In genomic region chr10:123180691-123181090, GRCh38 we compare ENCODE assay signal across 41 cellular contexts. TPM values are rescaled to one million over a fixed set of nuclear protein-coding genes. Genes with fewer than 3 reads are reported as not detected.
"Had no signal": no experiment of that assay in that cellular context is flagged by ENCODE, and none has a peak within 500 bp of the region (broad histone marks: within the 10 kb centered on the region; RNA-seq: fewer than 3 reads in every experiment).

No MANE protein-coding gene starts in this region.

- H3K4me3 ChIP-seq: ascending aorta, breast epithelium, coronary artery, dorsolateral prefrontal cortex, esophagus squamous epithelium, gastroesophageal sphincter, heart right ventricle had no signal

- H3K4me1 ChIP-seq: ascending aorta, breast epithelium, esophagus squamous epithelium, gastroesophageal sphincter, heart right ventricle had no signal

- H3K27me3 ChIP-seq: ascending aorta, breast epithelium, dorsolateral prefrontal cortex, esophagus squamous epithelium, gastroesophageal sphincter, heart right ventricle had no signal

- H3K27ac Mint-ChIP-seq: activated CD4-positive, alpha-beta memory T cell treated with anti-CD3 and anti-CD28 coated beads for 36 hours; activated CD4-positive, alpha-beta T cell treated with anti-CD3 and anti-CD28 coated beads for 36 hours; activated CD4-positive, alpha-beta T cell treated with anti-CD3 and anti-CD28 coated beads, Interleukin-2, amount 10 ng/mL, durations not matched to agents 24 days and 14 days; activated CD8-positive, alpha-beta memory T cell treated with anti-CD3 and anti-CD28 coated beads, Interleukin-2, amount 10 ng/mL, durations not matched to agents 7 days and 5 days; activated CD8-positive, alpha-beta T cell treated with anti-CD3 and anti-CD28 coated beads, Interleukin-2, amount 10 ng/mL, durations not matched to agents 7 days and 5 days; activated naive CD4-positive, alpha-beta T cell treated with anti-CD3 and anti-CD28 coated beads, Interleukin-2, amount 10 ng/mL, durations not matched to agents 7 days and 5 days; activated naive CD4-positive, alpha-beta T cell treated with anti-CD3 and anti-CD28 coated beads, Interleukin-2, amount 50 U/mL, for 72 hours; activated naive CD8-positive, alpha-beta T cell treated with anti-CD3 and anti-CD28 coated beads, Interleukin-2, amount 10 ng/mL, durations not matched to agents 7 days and 5 days; activated T-helper 1 cell treated with anti-CD3 and anti-CD28 coated beads, Interleukin-12 subunit alpha, Interleukin-12 subunit beta, Interleukin-2, Interleukin-4 antibody, amounts not matched to agents 30 ng/mL and 10 ng/mL and 1 ng/mL, durations not matched to agents 14 hours and 24 hours and 36 hours; activated T-helper 2 cell treated with anti-CD3 and anti-CD28 coated beads, Interferon-gamma antibody, Interleukin-2, Interleukin-4, amounts not matched to agents 10 μg/mL and 5 μg/mL and 100 μg/mL, durations not matched to agents 14 hours and 24 hours and 36 hours; brain; dendritic cell treated with granulocyte-macrophage colony-stimulating factor and Interleukin-4, amounts not matched to agents 40 ng/mL and 50 ng/mL, for 4 days; T-helper 17 cell; T-helper 2 cell treated with Interferon-gamma antibody and Interleukin-4, amounts not matched to agents 5 μg/mL and 100 μg/mL, for 36 hours had no signal

- H3K4me3 Mint-ChIP-seq: activated CD4-positive, alpha-beta memory T cell treated with anti-CD3 and anti-CD28 coated beads for 36 hours; activated CD4-positive, alpha-beta T cell treated with anti-CD3 and anti-CD28 coated beads for 36 hours; activated CD4-positive, alpha-beta T cell treated with anti-CD3 and anti-CD28 coated beads, Interleukin-2, amount 10 ng/mL, durations not matched to agents 24 days and 14 days; activated CD8-positive, alpha-beta memory T cell treated with anti-CD3 and anti-CD28 coated beads, Interleukin-2, amount 10 ng/mL, durations not matched to agents 7 days and 5 days; activated CD8-positive, alpha-beta T cell treated with anti-CD3 and anti-CD28 coated beads, Interleukin-2, amount 10 ng/mL, durations not matched to agents 7 days and 5 days; activated naive CD4-positive, alpha-beta T cell treated with anti-CD3 and anti-CD28 coated beads, Interleukin-2, amount 10 ng/mL, durations not matched to agents 7 days and 5 days; activated naive CD8-positive, alpha-beta T cell treated with anti-CD3 and anti-CD28 coated beads, Interleukin-2, amount 10 ng/mL, durations not matched to agents 7 days and 5 days; activated T-helper 1 cell treated with anti-CD3 and anti-CD28 coated beads, Interleukin-12 subunit alpha, Interleukin-12 subunit beta, Interleukin-2, Interleukin-4 antibody, amounts not matched to agents 30 ng/mL and 10 ng/mL and 1 ng/mL, durations not matched to agents 14 hours and 24 hours and 36 hours; brain; central memory CD8-positive, alpha-beta T cell; dendritic cell treated with granulocyte-macrophage colony-stimulating factor and Interleukin-4, amounts not matched to agents 40 ng/mL and 50 ng/mL, for 4 days; effector memory CD8-positive, alpha-beta T cell; T-helper 17 cell; T-helper 2 cell treated with Interferon-gamma antibody and Interleukin-4, amounts not matched to agents 5 μg/mL and 100 μg/mL, for 36 hours had no signal

- ATAC-seq: activated CD4-positive, alpha-beta T cell treated with anti-CD3 and anti-CD28 coated beads for 36 hours; activated CD8-positive, alpha-beta memory T cell treated with anti-CD3 and anti-CD28 coated beads, Interleukin-2, amount 10 ng/mL, durations not matched to agents 7 days and 5 days; activated CD8-positive, alpha-beta T cell treated with anti-CD3 and anti-CD28 coated beads, Interleukin-2, amount 10 ng/mL, durations not matched to agents 7 days and 5 days; activated naive CD4-positive, alpha-beta T cell treated with anti-CD3 and anti-CD28 coated beads, Interleukin-2, amount 50 U/mL, for 72 hours; effector memory CD8-positive, alpha-beta T cell; gastroesophageal sphincter; heart right ventricle; T-helper 17 cell had no signal

- H3K27ac ChIP-seq: ascending aorta, breast epithelium, coronary artery, dorsolateral prefrontal cortex, epithelial cell of prostate, esophagus squamous epithelium, gastroesophageal sphincter, heart right ventricle had no signal

- H3K27me3 Mint-ChIP-seq: activated CD4-positive, alpha-beta memory T cell treated with anti-CD3 and anti-CD28 coated beads for 36 hours; activated CD4-positive, alpha-beta T cell treated with anti-CD3 and anti-CD28 coated beads for 36 hours; activated CD4-positive, alpha-beta T cell treated with anti-CD3 and anti-CD28 coated beads, Interleukin-2, amount 10 ng/mL, durations not matched to agents 24 days and 14 days; activated CD8-positive, alpha-beta memory T cell treated with anti-CD3 and anti-CD28 coated beads, Interleukin-2, amount 10 ng/mL, durations not matched to agents 7 days and 5 days; activated naive CD4-positive, alpha-beta T cell treated with anti-CD3 and anti-CD28 coated beads, Interleukin-2, amount 10 ng/mL, durations not matched to agents 7 days and 5 days; activated naive CD8-positive, alpha-beta T cell treated with anti-CD3 and anti-CD28 coated beads, Interleukin-2, amount 10 ng/mL, durations not matched to agents 7 days and 5 days; central memory CD8-positive, alpha-beta T cell; dendritic cell treated with granulocyte-macrophage colony-stimulating factor and Interleukin-4, amounts not matched to agents 40 ng/mL and 50 ng/mL, for 4 days; effector memory CD8-positive, alpha-beta T cell; T-helper 17 cell had no signal

- DNase-seq: activated CD4-positive, alpha-beta memory T cell treated with anti-CD3 and anti-CD28 coated beads for 36 hours; activated CD4-positive, alpha-beta T cell treated with anti-CD3 and anti-CD28 coated beads for 36 hours; activated CD4-positive, alpha-beta T cell treated with anti-CD3 and anti-CD28 coated beads, Interleukin-2, amount 10 ng/mL, durations not matched to agents 24 days and 14 days; activated CD4-positive, CD25-positive, alpha-beta regulatory T cell; activated CD4-positive, CD25-positive, alpha-beta regulatory T cell treated with anti-CD3 and anti-CD28 coated beads, Interleukin-2, amount 50 U/mL, for 72 hours; activated CD8-positive, alpha-beta memory T cell treated with anti-CD3 and anti-CD28 coated beads, Interleukin-2, amount 10 ng/mL, durations not matched to agents 7 days and 5 days; activated CD8-positive, alpha-beta memory T cell treated with anti-CD3 and anti-CD28 coated beads, Interleukin-2, amount 50 U/mL, for 4 hours; activated CD8-positive, alpha-beta T cell treated with anti-CD3 and anti-CD28 coated beads, Interleukin-2, amount 10 ng/mL, durations not matched to agents 7 days and 5 days; activated effector memory CD4-positive, alpha-beta T cell treated with anti-CD3 and anti-CD28 coated beads, Interleukin-2, amount 50 U/mL, for 16 hours; activated naive CD4-positive, alpha-beta T cell; activated naive CD4-positive, alpha-beta T cell treated with anti-CD3 and anti-CD28 coated beads, Interleukin-2, amount 10 ng/mL, durations not matched to agents 7 days and 5 days; activated naive CD8-positive, alpha-beta T cell treated with anti-CD3 and anti-CD28 coated beads, Interleukin-2, amount 10 ng/mL, durations not matched to agents 7 days and 5 days; activated T-cell treated with anti-CD3 and anti-CD28 coated beads, Interleukin-2, amount 50 U/mL, for 1 hour; activated T-cell treated with anti-CD3 and anti-CD28 coated beads, Interleukin-2, amount 50 U/mL, for 48 hours; dorsolateral prefrontal cortex; effector memory CD8-positive, alpha-beta T cell; esophagus squamous epithelium; foreskin melanocyte; heart right ventricle; T-helper 1 cell; T-helper 17 cell; T1000 had no signal

- H3K9me3 Mint-ChIP-seq: effector memory CD8-positive, alpha-beta T cell had no signal

- H3K4me1 Mint-ChIP-seq: activated CD4-positive, alpha-beta T cell treated with anti-CD3 and anti-CD28 coated beads for 36 hours; activated CD4-positive, alpha-beta T cell treated with anti-CD3 and anti-CD28 coated beads, Interleukin-2, amount 10 ng/mL, durations not matched to agents 24 days and 14 days; activated CD8-positive, alpha-beta memory T cell treated with anti-CD3 and anti-CD28 coated beads, Interleukin-2, amount 10 ng/mL, durations not matched to agents 7 days and 5 days; activated naive CD4-positive, alpha-beta T cell treated with anti-CD3 and anti-CD28 coated beads, Interleukin-2, amount 10 ng/mL, durations not matched to agents 7 days and 5 days; activated naive CD8-positive, alpha-beta T cell treated with anti-CD3 and anti-CD28 coated beads, Interleukin-2, amount 10 ng/mL, durations not matched to agents 7 days and 5 days; brain; T-helper 17 cell had no signal

- H3K36me3 ChIP-seq: breast epithelium had no signal

RNA-seq across cellular contexts. Expression of gene HMX2, which starts 32.8 kb away (rescaled TPM):
- total RNA-seq: activated CD4-positive, alpha-beta T cell treated with anti-CD3 and anti-CD28 coated beads, Interleukin-2, amount 10 ng/mL, durations not matched to agents 24 days and 14 days; activated CD8-positive, alpha-beta memory T cell treated with anti-CD3 and anti-CD28 coated beads for 36 hours; activated CD8-positive, alpha-beta memory T cell treated with anti-CD3 and anti-CD28 coated beads, Interleukin-2, amount 10 ng/mL, durations not matched to agents 7 days and 5 days; activated CD8-positive, alpha-beta T cell treated with anti-CD3 and anti-CD28 coated beads, Interleukin-2, amount 10 ng/mL, durations not matched to agents 7 days and 5 days; activated naive CD8-positive, alpha-beta T cell treated with anti-CD3 and anti-CD28 coated beads, Interleukin-2, amount 10 ng/mL, durations not matched to agents 7 days and 5 days; activated T-helper 1 cell treated with anti-CD3 and anti-CD28 coated beads, Interleukin-12 subunit alpha, Interleukin-12 subunit beta, Interleukin-2, Interleukin-4 antibody, amounts not matched to agents 30 ng/mL and 10 ng/mL and 1 ng/mL, durations not matched to agents 14 hours and 24 hours and 36 hours; activated T-helper 2 cell treated with anti-CD3 and anti-CD28 coated beads, Interferon-gamma antibody, Interleukin-2, Interleukin-4, amounts not matched to agents 10 μg/mL and 5 μg/mL and 100 μg/mL, durations not matched to agents 14 hours and 24 hours and 36 hours; ascending aorta; breast epithelium; cardiac septum; cerebellum; dorsolateral prefrontal cortex; esophagus squamous epithelium; fibroblast of lung; fibroblast of villous mesenchyme; gastroesophageal sphincter; glomerular endothelial cell; heart right ventricle; T-helper 17 cell had no signal
- polyA plus RNA-seq: fibroblast of lung, heart right ventricle had no signal

RNA-seq across cellular contexts. Expression of gene HMX3, which starts 44.9 kb away (rescaled TPM):
- total RNA-seq: activated CD4-positive, alpha-beta T cell treated with anti-CD3 and anti-CD28 coated beads for 36 hours; activated CD4-positive, alpha-beta T cell treated with anti-CD3 and anti-CD28 coated beads, Interleukin-2, amount 10 ng/mL, durations not matched to agents 24 days and 14 days; activated CD8-positive, alpha-beta memory T cell treated with anti-CD3 and anti-CD28 coated beads, Interleukin-2, amount 10 ng/mL, durations not matched to agents 7 days and 5 days; activated CD8-positive, alpha-beta T cell treated with anti-CD3 and anti-CD28 coated beads, Interleukin-2, amount 10 ng/mL, durations not matched to agents 7 days and 5 days; activated naive CD8-positive, alpha-beta T cell treated with anti-CD3 and anti-CD28 coated beads, Interleukin-2, amount 10 ng/mL, durations not matched to agents 7 days and 5 days; activated T-helper 1 cell treated with anti-CD3 and anti-CD28 coated beads, Interleukin-12 subunit alpha, Interleukin-12 subunit beta, Interleukin-2, Interleukin-4 antibody, amounts not matched to agents 30 ng/mL and 10 ng/mL and 1 ng/mL, durations not matched to agents 14 hours and 24 hours and 36 hours; activated T-helper 2 cell treated with anti-CD3 and anti-CD28 coated beads, Interferon-gamma antibody, Interleukin-2, Interleukin-4, amounts not matched to agents 10 μg/mL and 5 μg/mL and 100 μg/mL, durations not matched to agents 14 hours and 24 hours and 36 hours; ascending aorta; breast epithelium; cardiac septum; cerebellum; dorsolateral prefrontal cortex; esophagus squamous epithelium; fibroblast of lung; fibroblast of villous mesenchyme; glomerular endothelial cell; heart right ventricle had no signal
- polyA plus RNA-seq: esophagus, fibroblast of lung, heart right ventricle had no signal
